ENCODE assay signal across 12 cellular contexts in the genomic region with DNA sequence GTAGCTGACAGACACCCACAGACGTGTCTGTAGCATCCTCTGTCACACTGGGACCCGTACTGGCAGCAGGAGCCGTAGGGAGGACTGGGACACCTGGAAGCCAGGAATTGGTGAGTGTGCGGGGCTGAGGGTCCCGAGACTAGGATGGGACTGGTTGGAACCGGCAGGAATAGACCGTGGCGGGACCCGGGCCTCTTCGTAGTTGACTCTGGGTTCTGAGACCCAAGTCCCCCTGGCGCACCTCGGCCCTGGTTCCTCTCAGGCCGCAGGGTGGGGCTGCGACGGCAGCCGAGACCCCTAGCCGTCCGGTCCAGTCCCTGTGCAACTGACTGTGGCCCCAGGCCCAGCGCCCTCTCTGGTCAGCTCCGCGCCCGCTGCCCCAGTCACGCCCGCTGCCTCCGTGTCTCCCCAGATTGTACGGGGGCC.
DNase-seq lines count a peak whose midpoint lies in the region; ATAC-seq, FAIRE-seq and TF ChIP-seq lines count a peak whose summit lies in the region.
"Had no signal": no experiment of that assay in that cellular context is flagged by ENCODE, and none has a peak within 500 bp of the region (broad histone marks: within the 10 kb centered on the region; RNA-seq: fewer than 3 reads in every experiment).

No MANE protein-coding gene starts in this region.

- CTCF ChIA-PET in CD8-positive, alpha-beta T cell (lab: Charles Lee) = interaction anchor here (1.4 kb wide), 1 partner anchor 9 kb away, joined by 3 read pairs; no protein-coding TSS in a partner anchor

- H3K27ac ChIP-seq in CD8-positive, alpha-beta T cell (ENCODE audit: low read depth, low read length) = no peak overlapping the region
- H3K27ac ChIP-seq in brain microvascular endothelial cell = no peak overlapping the region
- no peak overlapping the region for H3K27ac ChIP-seq in psoas muscle
- H3K27ac ChIP-seq: SJCRH30 had no signal

- no peaks in the 10 kb centered on the region for H3K36me3 ChIP-seq in CD8-positive, alpha-beta T cell (ENCODE audit: insufficient read depth, low read length)
- H3K36me3 ChIP-seq in brain microvascular endothelial cell (replicated peaks) (no peaks in the 10 kb centered on the region), psoas muscle (ENCODE audit: insufficient read depth in 1 of 2, low read depth in 1 of 2) (no peaks in the 10 kb centered on the region)

- H3K27me3 Mint-ChIP-seq in CD8-positive, alpha-beta T cell (ENCODE audit: low read depth) = peaks cover 24% of the 10 kb centered on the region

- POLR2A ChIA-PET in CD8-positive, alpha-beta T cell (lab: Charles Lee) = no interaction called here

- H3K4me3 ChIP-seq in CD8-positive, alpha-beta T cell (ENCODE audit: low read depth, low read length) = no peak overlapping the region
- H3K4me3 ChIP-seq in brain microvascular endothelial cell (ENCODE audit: low read depth, low read length) (peak overlapping the region; percentile 53), psoas muscle (peak overlapping the region; percentile 61)
- H3K4me3 ChIP-seq: SJCRH30 had no signal

- H3K9me3 Mint-ChIP-seq in CD8-positive, alpha-beta T cell = peaks cover 8% of the 10 kb centered on the region

- intact Hi-C loops in CD8-positive, alpha-beta T cell (cut with DNase I, micrococcal nuclease) = no loop called here
- intact Hi-C loops in psoas muscle (cut with DNase I) = loop anchor here in 1 of 2 donors (10.0 kb wide), 1 partner anchor 111 kb away; no protein-coding TSS in a partner anchor

- DNase-seq in CD8-positive, alpha-beta T cell = no peak
- DNase-seq in brain microvascular endothelial cell = no peak
- DNase-seq in iPS-NIHi11 (ENCODE audit: low spot score) = peak; percentile 52
- DNase-seq in psoas muscle = no peak
- no peak for DNase-seq in KBM-7
- no peak for DNase-seq in GM12892 (ENCODE audit: insufficient read length)
- DNase-seq in medulla oblongata (ENCODE audit: extremely low spot score) = no peak
- DNase-seq: DMS79, NCI-H1092 had no signal

- 12 to 16% (median 16%) methylated on average over 26 of the region's 26 CpGs for WGBS in psoas muscle, 3 donors

- TF ChIP-seq POLR2A in GM12892 (IDR thresholded peaks at IDR 0.05; ENCODE audit: low read depth, low read length) = no peak

- no peak overlapping the region for H3K27ac Mint-ChIP-seq in CD8-positive, alpha-beta T cell

- peak overlapping the region; percentile 49 for H3K4me3 Mint-ChIP-seq in CD8-positive, alpha-beta T cell

- no peak for ATAC-seq in CD8-positive, alpha-beta T cell
- ATAC-seq in psoas muscle (no peak), GM19351 (IDR thresholded peaks at IDR 0.05; ENCODE audit: unreplicated experiment) (no peak)

- in situ Hi-C loops in brain microvascular endothelial cell (cut with HindIII; ENCODE audit: low pct_ligation_motif_present, low sequenced_read_pairs) (no loop called here), KBM-7 (cut with MboI; ENCODE audit: low pct_unique_long_range_greater_than_20kb, low sequenced_read_pairs) (no loop called here)

- no peaks in the 10 kb centered on the region for H3K9me3 ChIP-seq in CD8-positive, alpha-beta T cell (ENCODE audit: low read length)
- H3K9me3 ChIP-seq in psoas muscle = peaks cover 4% of the 10 kb centered on the region

- FAIRE-seq in GM12892 (lab: Jason Lieb, UNC) = no peak
- FAIRE-seq: GM19239 had no signal

- peaks cover 7% of the 10 kb centered on the region for H3K4me1 ChIP-seq in CD8-positive, alpha-beta T cell (ENCODE audit: insufficient read depth, low read length)
- H3K4me1 ChIP-seq in psoas muscle = no peaks in the 10 kb centered on the region
- H3K4me1 ChIP-seq: SJCRH30 had no signal

- H3K4me1 Mint-ChIP-seq in CD8-positive, alpha-beta T cell (ENCODE audit: low read depth) = peaks cover 6% of the 10 kb centered on the region

- TF ChIP-seq CTCF in CD8-positive, alpha-beta T cell (IDR thresholded peaks at IDR 0.05) = no peak
- TF ChIP-seq CTCF in brain microvascular endothelial cell (IDR thresholded peaks at IDR 0.05; ENCODE audit: low read depth, low read length, missing control alignments) (no peak), psoas muscle (IDR thresholded peaks at IDR 0.05) (no peak)

- H3K36me3 Mint-ChIP-seq in CD8-positive, alpha-beta T cell = no peaks in the 10 kb centered on the region

- peaks cover 6% of the 10 kb centered on the region for H3K27me3 ChIP-seq in CD8-positive, alpha-beta T cell (ENCODE audit: insufficient read depth, low read length)
- H3K27me3 ChIP-seq in brain microvascular endothelial cell (replicated peaks) (no peaks in the 10 kb centered on the region), psoas muscle (ENCODE audit: insufficient read depth in 3 of 3, low read length in 2 of 3) (peaks cover 0 to 16% (median 0%) of the 10 kb centered on the region in 3 donors)
- H3K27me3 ChIP-seq: SJCRH30 had no signal
